In the genomic region with DNA sequence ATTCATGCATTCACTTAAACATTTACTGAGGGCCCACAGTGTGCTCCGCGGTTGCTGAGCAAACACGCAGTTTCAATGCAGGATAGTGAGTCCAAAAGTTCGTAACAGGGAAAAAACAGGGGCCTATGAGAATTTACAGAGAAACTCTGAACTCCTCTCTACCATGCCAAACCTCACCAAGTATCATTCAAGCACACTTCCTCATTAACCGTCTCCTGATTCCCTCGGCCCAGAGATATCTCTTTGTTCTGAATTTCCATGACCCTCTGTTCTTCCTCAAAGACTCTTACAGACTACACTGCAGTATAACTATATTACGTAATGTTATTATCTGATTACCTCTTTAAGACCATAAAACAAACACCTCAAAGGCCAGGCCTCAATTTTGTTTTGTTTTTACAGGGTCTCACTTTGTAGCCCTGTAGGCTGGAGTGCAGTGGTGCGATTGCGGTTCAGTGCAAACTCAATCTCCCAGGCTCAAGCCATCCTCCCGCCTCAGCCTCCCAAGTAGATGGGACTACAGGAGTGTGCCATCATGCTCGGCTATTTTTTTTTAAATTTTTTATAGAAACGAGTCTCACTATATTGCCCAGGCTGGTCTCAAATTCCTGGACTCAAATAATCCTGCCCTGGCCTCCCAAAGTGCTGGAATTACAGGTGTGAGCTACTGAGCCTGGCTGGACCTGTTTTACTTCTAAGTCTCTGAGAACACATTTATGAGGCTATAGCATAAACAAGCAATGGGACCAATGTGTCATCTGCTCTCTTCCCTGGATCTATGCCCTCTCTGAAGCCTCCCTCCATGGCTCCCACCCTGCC, we compare ENCODE assay signal across 10 cellular contexts. TPM values are rescaled to one million over a fixed set of nuclear protein-coding genes. Genes with fewer than 3 reads are reported as not detected.
DNase-seq lines count a peak whose midpoint lies in the region; ATAC-seq, FAIRE-seq and TF ChIP-seq lines count a peak whose summit lies in the region.
"Had no signal": no experiment of that assay in that cellular context is flagged by ENCODE, and none has a peak within 500 bp of the region (broad histone marks: within the 10 kb centered on the region; RNA-seq: fewer than 3 reads in every experiment).

No MANE protein-coding gene starts in this region.

- H3K23ac ChIP-seq in H1 (ENCODE audit: insufficient read length) = no peak overlapping the region

- H2BK20ac ChIP-seq in H1 (ENCODE audit: low read length) = no peak overlapping the region

- WGBS in H1 (ENCODE audit: extremely low coverage in 1 of 2, insufficient coverage in 1 of 2, insufficient read length in 1 of 2, insufficient replicate concordance in 2 of 2, low coverage in 1 of 2, low lambda C conversion rate in 2 of 2, missing lambda C conversion rate in 1 of 2), 2 experiments = 91% methylated on average over 12 of the region's 12 CpGs; no CpG with 5 or more reads in 1 of the 2 experiments

- H4K20me1 ChIP-seq in OCI-LY1 (ENCODE audit: insufficient read depth, low read length) (no peaks in the 10 kb centered on the region), H1 (replicated peaks in 1 of 2; ENCODE audit: control insufficient read depth in 1 of 2, insufficient read depth in 2 of 2, low read length in 2 of 2) (peaks cover 0 to 5% of the 10 kb centered on the region in 2 experiments)

- H3K36me3 ChIP-seq in OCI-LY1 (ENCODE audit: insufficient read depth, low read length) (peaks cover 37% of the 10 kb centered on the region; the same call in 1 of the 2 replicates), H1 (ENCODE audit: control insufficient read depth in 2 of 4, insufficient read depth in 4 of 4, low read length in 3 of 4) (peaks cover 4 to 25% (median 17%) of the 10 kb centered on the region in 4 experiments; a peak in 7 of 8 replicates)

- H3K4me3 Mint-ChIP-seq in progenitor cell of endocrine pancreas (ENCODE audit: low read depth) = peak overlapping the region; percentile 34

- peak overlapping the region; percentile 90 for H3K9ac ChIP-seq in OCI-LY1 (ENCODE audit: low read length)
- H3K9ac ChIP-seq in H1 (replicated peaks in 1 of 4; ENCODE audit: extremely low read depth in 1 of 4, low read depth in 3 of 4, low read length in 3 of 4) = peak overlapping the region in 1 of 4 experiments; percentile 65; a peak in 1 of 7 replicates

- no peaks in the 10 kb centered on the region for H3K9me3 Mint-ChIP-seq in progenitor cell of endocrine pancreas (ENCODE audit: low read depth)

- peak overlapping the region; percentile 47 for H3K27ac Mint-ChIP-seq in progenitor cell of endocrine pancreas

- no peak for TF ChIP-seq RAD21 in H1 (IDR thresholded peaks at IDR 0.05 in 1 of 2, conservative IDR thresholded peaks at IDR 0.05 in 1 of 2; ENCODE audit: low read depth in 2 of 2, low read length in 2 of 2)

- no peaks in the 10 kb centered on the region for H3K27me3 ChIP-seq in OCI-LY1 (ENCODE audit: insufficient read depth, low read length)
- no peaks in the 10 kb centered on the region for H3K27me3 ChIP-seq in H1 (replicated peaks in 1 of 4; ENCODE audit: control insufficient read depth in 3 of 4, extremely low read depth in 1 of 4, insufficient read depth in 3 of 4, low read length in 3 of 4)

- no peaks in the 10 kb centered on the region for H3K27me3 Mint-ChIP-seq in progenitor cell of endocrine pancreas

- H4K8ac ChIP-seq in H1 (ENCODE audit: extremely low read depth, insufficient read depth, low read length) = no peak overlapping the region

- H3K4me2 ChIP-seq in OCI-LY1 (ENCODE audit: low read length) (peak overlapping the region; percentile 86), H1 (ENCODE audit: insufficient read depth in 1 of 2, low read depth in 2 of 2, low read length in 2 of 2) (peak overlapping the region; percentile 37 to 96; a peak in 3 of 4 replicates)

- no peak overlapping the region for H2BK120ac ChIP-seq in H1 (replicated peaks; ENCODE audit: low read depth, low read length)

- H3K79me2 ChIP-seq in OCI-LY1 (ENCODE audit: insufficient read depth, low read length) = peaks cover 42% of the 10 kb centered on the region
- peaks cover 6 to 49% of the 10 kb centered on the region in 2 experiments; a peak in 3 of 4 replicates for H3K79me2 ChIP-seq in H1 (ENCODE audit: control insufficient read depth in 1 of 2, insufficient read depth in 2 of 2, low read length in 2 of 2)

- no peak overlapping the region for H3K56ac ChIP-seq in H1 (replicated peaks; ENCODE audit: insufficient read length, low read depth, low read length)

- no peak overlapping the region for H4K5ac ChIP-seq in H1 (ENCODE audit: insufficient read length, low read depth, low read length)

- TF ChIP-seq POLR2A in H1 (IDR thresholded peaks at IDR 0.05; ENCODE audit: control extremely low read depth in 1 of 2, low read depth in 2 of 2, low read length in 2 of 2) = no peak

- H2BK15ac ChIP-seq in H1 (ENCODE audit: low read length) = no peak overlapping the region

- no peak overlapping the region for H2BK5ac ChIP-seq in H1 (ENCODE audit: low read depth, low read length)

- peak overlapping the region; percentile 94 for H3K27ac ChIP-seq in OCI-LY1 (ENCODE audit: low read depth, low read length, poor library complexity, severe bottlenecking)
- no peak overlapping the region for H3K27ac ChIP-seq in H1 (ENCODE audit: low read depth, low read length)

- FAIRE-seq in H1 (lab: Jason Lieb, UNC) = no peak
- FAIRE-seq: A204.1, colon had no signal

- H3K14ac ChIP-seq in H1 (ENCODE audit: insufficient read length) = no peak overlapping the region

- peaks cover 11% of the 10 kb centered on the region for H3K23me2 ChIP-seq in H1 (ENCODE audit: low read depth, low read length)

- CTCF ChIA-PET in H1 (lab: Charles Lee; ENCODE audit: partially characterized antibody) = interaction anchor here (0.9 to 2.8 kb wide), 6 partner anchors 12 to 113 kb away, joined by 3 to 18 read pairs (median 3); no protein-coding TSS in a partner anchor

- H2AFZ ChIP-seq in OCI-LY1 (ENCODE audit: low read length) (peak overlapping the region; percentile 3; the same call in 1 of the 2 replicates), H1 (ENCODE audit: low read length) (no peak overlapping the region)

- TF ChIP-seq CTCF in OCI-LY1 (IDR thresholded peaks at IDR 0.05; ENCODE audit: low read length) (no peak), H1 (IDR thresholded peaks at IDR 0.05; ENCODE audit: control extremely low read depth in 1 of 3, insufficient read depth in 1 of 3, low read depth in 1 of 3, low read length in 3 of 3) (no peak), progenitor cell of endocrine pancreas (IDR thresholded peaks at IDR 0.05; ENCODE audit: unreplicated experiment) (no peak)

- POLR2A ChIA-PET in H1 (lab: Charles Lee; ENCODE audit: partially characterized antibody) = interaction anchor here (1.1 to 1.6 kb wide), 5 partner anchors 10 to 32 kb away, joined by 3 to 4 read pairs (median 3); no protein-coding TSS in a partner anchor

- H3K9me3 ChIP-seq in OCI-LY1 (ENCODE audit: low read length) (no peaks in the 10 kb centered on the region), H1 (ENCODE audit: insufficient read depth in 2 of 2, low read depth in 1 of 2, low read length in 1 of 2) (no peaks in the 10 kb centered on the region)

- no peak overlapping the region for H2AK5ac ChIP-seq in H1 (ENCODE audit: low read depth, low read length)

- ATAC-seq in activated CD4-positive, CD25-positive, alpha-beta regulatory T cell treated with anti-CD3 and anti-CD28 coated beads, Interleukin-2, amount 50 U/mL, for 24 hours = no peak

- no peak overlapping the region for H3K18ac ChIP-seq in H1 (ENCODE audit: extremely low read depth, low read length)

- H3K79me1 ChIP-seq in H1 (ENCODE audit: low read depth, low read length) = 0 out of 2 replicates have a peak, but pooled peaks cover under 1% of the 10 kb centered on the region

- peak; percentile 11 for DNase-seq in DMS153 (lab: John Stamatoyannopoulos, UW)
- no peak for DNase-seq in DMS153 treated with DMSO at 0.1 percent for 48 hours (lab: John Stamatoyannopoulos, UW; ENCODE audit: unreplicated experiment)
- no peak for DNase-seq in H1 (ENCODE audit: low read depth in 1 of 2, low spot score in 2 of 2)
- no peak for DNase-seq in progenitor cell of endocrine pancreas (ENCODE audit: low spot score, unreplicated experiment)
- no peak for DNase-seq in hypothalamus (lab: John Stamatoyannopoulos, UW)
- DNase-seq in activated gamma-delta T cell (lab: John Stamatoyannopoulos, UW) = no peak

- peaks cover 65% of the 10 kb centered on the region for H3K4me1 ChIP-seq in OCI-LY1 (ENCODE audit: insufficient read depth, low read length, severe bottlenecking)
- peaks cover 0 to 13% (median 6%) of the 10 kb centered on the region in 4 experiments; a peak in 5 of 7 replicates for H3K4me1 ChIP-seq in H1 (replicated peaks in 1 of 4; ENCODE audit: control insufficient read depth in 3 of 4, insufficient read depth in 4 of 4, low read length in 3 of 4)

- H2BK12ac ChIP-seq in H1 (ENCODE audit: low read depth, low read length) = no peak overlapping the region

- peaks cover 29% of the 10 kb centered on the region for H3K4me1 Mint-ChIP-seq in progenitor cell of endocrine pancreas (ENCODE audit: low read depth)

- H3K9me2 ChIP-seq in OCI-LY1 (ENCODE audit: low read depth, low read length) = no peaks in the 10 kb centered on the region

- no peak overlapping the region for H4K91ac ChIP-seq in H1 (replicated peaks; ENCODE audit: insufficient read length, low read length)

- peaks cover 8% of the 10 kb centered on the region; the same call in 1 of the 2 replicates for H3F3A ChIP-seq in OCI-LY1 (ENCODE audit: insufficient read depth, low read length)

- peak overlapping the region; percentile 88 for H3K4me3 ChIP-seq in OCI-LY1 (ENCODE audit: low read depth, low read length, poor library complexity, severe bottlenecking)
- peak overlapping the region in 1 of 4 experiments; percentile 27; a peak in 2 of 8 replicates for H3K4me3 ChIP-seq in H1 (ENCODE audit: extremely low read depth in 1 of 4, insufficient read depth in 2 of 4, low read depth in 3 of 4, low read length in 4 of 4)

- no peak overlapping the region for H3K4ac ChIP-seq in H1 (replicated peaks; ENCODE audit: insufficient read length, low read depth, low read length)

- H3K36me3 Mint-ChIP-seq in progenitor cell of endocrine pancreas (ENCODE audit: insufficient read depth) = peaks cover 18% of the 10 kb centered on the region

- no peak for TF ChIP-seq EP300 in H1 (IDR thresholded peaks at IDR 0.05; ENCODE audit: borderline replicate concordance in 1 of 2, low read depth in 2 of 2, low read length in 2 of 2)

RNA-seq across cellular contexts. Expression of a gene that starts 3.6 kb away (rescaled TPM):
- total RNA-seq in H1 (2021; fragmentation: NEBNext Ultra II Directional; extraction: Animal tissue kit (Norgen Biotek cat#: 25700)) = 32.9 and 35.2 TPM in 2 replicates
- 28.0 and 35.3 TPM in 2 replicates for polyA plus RNA-seq in H1 (2011; rRNA removed)
- polyA plus RNA-seq in H1 (2011; cell fraction: cytosol; rRNA removed) = 36.6 TPM
- 87.4 TPM for polyA plus RNA-seq in H1 (2011; cell fraction: nucleus; rRNA removed)
- polyA plus RNA-seq in H1 (2012, experiment 1 of 2) = 25.2 to 29.6 TPM (median 27.5 TPM) in 4 replicates
- polyA plus RNA-seq in H1 (2012, experiment 2 of 2) = 7.8 TPM
- polyA plus RNA-seq in H1 (2013, experiment 1 of 2) = 27.8 TPM
- polyA plus RNA-seq in H1 (2013, experiment 2 of 2) = 23.4 TPM
- 37.3 and 43.0 TPM in 2 replicates for polyA minus RNA-seq in H1 (2011; rRNA and poly(A)+ RNA removed)
- polyA minus RNA-seq in H1 (2011; cell fraction: cytosol; rRNA and poly(A)+ RNA removed) = 36.5 TPM
- 57.3 TPM for polyA minus RNA-seq in H1 (2011; cell fraction: nucleus; rRNA and poly(A)+ RNA removed)
- 42.7 and 43.2 TPM in 2 replicates for total RNA-seq in progenitor cell of endocrine pancreas

RNA-seq across cellular contexts. Expression of a gene that starts 3.7 kb away (rescaled TPM):
- total RNA-seq in H1 (2021; fragmentation: NEBNext Ultra II Directional; extraction: Animal tissue kit (Norgen Biotek cat#: 25700)) = 25.3 and 26.3 TPM in 2 replicates
- polyA plus RNA-seq in H1 (2011; rRNA removed) = 9.9 and 17.1 TPM in 2 replicates
- polyA plus RNA-seq in H1 (2011; cell fraction: cytosol; rRNA removed) = 16.4 TPM
- polyA plus RNA-seq in H1 (2011; cell fraction: nucleus; rRNA removed) = 6.5 TPM
- polyA plus RNA-seq in H1 (2012, experiment 1 of 2) = 14.9 to 35.1 TPM (median 20.6 TPM) in 4 replicates
- polyA plus RNA-seq in H1 (2012, experiment 2 of 2) = 5.2 TPM
- polyA plus RNA-seq in H1 (2013, experiment 1 of 2) = 10.2 TPM
- 9.9 TPM for polyA plus RNA-seq in H1 (2013, experiment 2 of 2)
- polyA minus RNA-seq in H1 (2011; rRNA and poly(A)+ RNA removed) = 31.2 and 33.3 TPM in 2 replicates
- 6.1 TPM for polyA minus RNA-seq in H1 (2011; cell fraction: cytosol; rRNA and poly(A)+ RNA removed)
- polyA minus RNA-seq in H1 (2011; cell fraction: nucleus; rRNA and poly(A)+ RNA removed) = 15.8 TPM
- 23.2 and 25.4 TPM in 2 replicates for total RNA-seq in progenitor cell of endocrine pancreas

RNA-seq across cellular contexts. Expression of a gene that starts 32.3 kb away (rescaled TPM):
- 23.9 and 28.3 TPM in 2 replicates for total RNA-seq in H1 (2021; fragmentation: NEBNext Ultra II Directional; extraction: Animal tissue kit (Norgen Biotek cat#: 25700))
- 18.1 and 18.4 TPM in 2 replicates for polyA plus RNA-seq in H1 (2011; rRNA removed)
- polyA plus RNA-seq in H1 (2011; cell fraction: cytosol; rRNA removed) = 23.4 TPM
- 26.2 TPM for polyA plus RNA-seq in H1 (2011; cell fraction: nucleus; rRNA removed)
- polyA plus RNA-seq in H1 (2012, experiment 1 of 2) = 24.2 to 28.8 TPM (median 27.7 TPM) in 4 replicates
- polyA plus RNA-seq in H1 (2012, experiment 2 of 2) = 10.5 TPM
- 11.5 TPM for polyA plus RNA-seq in H1 (2013, experiment 1 of 2)
- polyA plus RNA-seq in H1 (2013, experiment 2 of 2) = 9.4 TPM
- polyA minus RNA-seq in H1 (2011; rRNA and poly(A)+ RNA removed) = 37.2 and 40.4 TPM in 2 replicates
- 18.1 TPM for polyA minus RNA-seq in H1 (2011; cell fraction: cytosol; rRNA and poly(A)+ RNA removed)
- polyA minus RNA-seq in H1 (2011; cell fraction: nucleus; rRNA and poly(A)+ RNA removed) = 27.6 TPM
- total RNA-seq in progenitor cell of endocrine pancreas = 36.4 and 38.7 TPM in 2 replicates

RNA-seq across cellular contexts. Expression of a gene that starts 50.9 kb away (rescaled TPM):
- 11.0 and 11.1 TPM in 2 replicates for total RNA-seq in H1 (2021; fragmentation: NEBNext Ultra II Directional; extraction: Animal tissue kit (Norgen Biotek cat#: 25700))
- polyA plus RNA-seq in H1 (2011; rRNA removed) = 7.2 and 8.1 TPM in 2 replicates
- 6.7 TPM for polyA plus RNA-seq in H1 (2011; cell fraction: cytosol; rRNA removed)
- 7.9 TPM for polyA plus RNA-seq in H1 (2011; cell fraction: nucleus; rRNA removed)
- polyA plus RNA-seq in H1 (2012, experiment 1 of 2) = 5.3 to 7.6 TPM (median 7.1 TPM) in 4 replicates
- polyA plus RNA-seq in H1 (2012, experiment 2 of 2) = 5.6 TPM
- 8.7 TPM for polyA plus RNA-seq in H1 (2013, experiment 1 of 2)
- polyA plus RNA-seq in H1 (2013, experiment 2 of 2) = 8.7 TPM
- polyA minus RNA-seq in H1 (2011; rRNA and poly(A)+ RNA removed) = 8.7 and 9.2 TPM in 2 replicates
- 6.6 TPM for polyA minus RNA-seq in H1 (2011; cell fraction: cytosol; rRNA and poly(A)+ RNA removed)
- polyA minus RNA-seq in H1 (2011; cell fraction: nucleus; rRNA and poly(A)+ RNA removed) = 7.5 TPM
- total RNA-seq in progenitor cell of endocrine pancreas = 4.0 and 4.2 TPM in 2 replicates
